Comparison of ENCODE assay signal across 22 cellular contexts in genomic region chr7:98875501-98875900, GRCh38. TPM values are rescaled to one million over a fixed set of nuclear protein-coding genes. Genes with fewer than 3 reads are reported as not detected.
"Had no signal": no experiment of that assay in that cellular context is flagged by ENCODE, and none has a peak within 500 bp of the region (broad histone marks: within the 10 kb centered on the region; RNA-seq: fewer than 3 reads in every experiment).

No MANE protein-coding gene starts in this region.

- H3K27ac Mint-ChIP-seq: activated CD4-positive, alpha-beta memory T cell treated with anti-CD3 and anti-CD28 coated beads, Interleukin-2, amount 10 ng/mL, durations not matched to agents 7 days and 5 days; activated CD4-positive, alpha-beta T cell treated with anti-CD3 and anti-CD28 coated beads, Interleukin-2, amount 10 ng/mL, durations not matched to agents 24 days and 14 days; activated T-cell treated with anti-CD3 and anti-CD28 coated beads, Interleukin-2, amount 50 U/mL, for 72 hours had no signal

- H3K36me3 ChIP-seq: breast epithelium, heart right ventricle, lower lobe of right lung, thyroid gland had no signal

- H3K27me3 Mint-ChIP-seq: central memory CD8-positive, alpha-beta T cell had no signal

- H3K36me3 Mint-ChIP-seq: naive thymus-derived CD8-positive, alpha-beta T cell had no signal

- ATAC-seq: activated CD4-positive, CD25-positive, alpha-beta regulatory T cell treated with anti-CD3 and anti-CD28 coated beads, Interleukin-2, amount 50 U/mL, for 24 hours; activated T-cell treated with anti-CD3 and anti-CD28 coated beads, Interleukin-2, amount 50 U/mL, for 72 hours; heart right ventricle; left lobe of liver; lower lobe of right lung; naive thymus-derived CD8-positive, alpha-beta T cell had no signal

- H3K9me2 ChIP-seq: SK-N-SH had no signal

- H3K4me1 ChIP-seq: breast epithelium had no signal

- DNase-seq: activated CD4-positive, alpha-beta T cell treated with anti-CD3 and anti-CD28 coated beads, Interleukin-2, amount 10 ng/mL, durations not matched to agents 24 days and 14 days; activated naive CD4-positive, alpha-beta T cell treated with anti-CD3 and anti-CD28 coated beads, Interleukin-2, amount 50 U/mL, for 16 hours; activated T-cell treated with anti-CD3 and anti-CD28 coated beads, Interleukin-2, amount 50 U/mL, for 72 hours; cortex of kidney; foreskin fibroblast; heart right ventricle; kidney; mesendoderm; naive thymus-derived CD8-positive, alpha-beta T cell; occipital lobe; SK-N-SH; stimulated activated CD4-positive, alpha-beta T cell treated with anti-CD3 and anti-CD28 coated beads, Interleukin-4, amount 100 ng/mL, for 24 hours; stimulated activated naive CD4-positive, alpha-beta T cell treated with Interleukin-2 at 50 U/mL for 16 hours; T-helper 2 cell; thyroid gland had no signal

- H3K27me3 ChIP-seq: thyroid gland had no signal

- H3K4me3 ChIP-seq: breast epithelium, heart right ventricle, lower lobe of right lung, thyroid gland had no signal

- H3K9me3 ChIP-seq: breast epithelium, heart right ventricle, lower lobe of right lung, SK-N-SH, thyroid gland had no signal

- H3K4me2 ChIP-seq: SK-N-SH had no signal

- H3K9ac ChIP-seq: SK-N-SH had no signal

- H3K4me3 Mint-ChIP-seq: activated CD4-positive, alpha-beta memory T cell treated with anti-CD3 and anti-CD28 coated beads, Interleukin-2, amount 10 ng/mL, durations not matched to agents 7 days and 5 days; activated CD4-positive, alpha-beta T cell treated with anti-CD3 and anti-CD28 coated beads, Interleukin-2, amount 10 ng/mL, durations not matched to agents 24 days and 14 days; activated T-cell treated with anti-CD3 and anti-CD28 coated beads, Interleukin-2, amount 50 U/mL, for 72 hours; central memory CD8-positive, alpha-beta T cell had no signal

- H3K9me3 Mint-ChIP-seq: activated CD4-positive, alpha-beta memory T cell treated with anti-CD3 and anti-CD28 coated beads, Interleukin-2, amount 10 ng/mL, durations not matched to agents 7 days and 5 days; activated CD4-positive, alpha-beta T cell treated with anti-CD3 and anti-CD28 coated beads, Interleukin-2, amount 10 ng/mL, durations not matched to agents 24 days and 14 days; activated T-cell treated with anti-CD3 and anti-CD28 coated beads, Interleukin-2, amount 50 U/mL, for 72 hours; central memory CD8-positive, alpha-beta T cell; naive thymus-derived CD8-positive, alpha-beta T cell had no signal

- H3K27ac ChIP-seq: breast epithelium, heart right ventricle, lower lobe of right lung, thyroid gland, VCaP had no signal

RNA-seq across cellular contexts. Expression of gene TMEM130, which starts 5.7 kb away (rescaled TPM):
- total RNA-seq: activated CD4-positive, alpha-beta memory T cell treated with anti-CD3 and anti-CD28 coated beads, Interleukin-2, amount 10 ng/mL, durations not matched to agents 7 days and 5 days; activated CD4-positive, alpha-beta T cell treated with anti-CD3 and anti-CD28 coated beads, Interleukin-2, amount 10 ng/mL, durations not matched to agents 24 days and 14 days; naive thymus-derived CD8-positive, alpha-beta T cell had no signal
- polyA plus RNA-seq: naive thymus-derived CD8-positive, alpha-beta T cell had no signal
